Comparison of ENCODE assay signal across 8 cellular contexts in the genomic region with DNA sequence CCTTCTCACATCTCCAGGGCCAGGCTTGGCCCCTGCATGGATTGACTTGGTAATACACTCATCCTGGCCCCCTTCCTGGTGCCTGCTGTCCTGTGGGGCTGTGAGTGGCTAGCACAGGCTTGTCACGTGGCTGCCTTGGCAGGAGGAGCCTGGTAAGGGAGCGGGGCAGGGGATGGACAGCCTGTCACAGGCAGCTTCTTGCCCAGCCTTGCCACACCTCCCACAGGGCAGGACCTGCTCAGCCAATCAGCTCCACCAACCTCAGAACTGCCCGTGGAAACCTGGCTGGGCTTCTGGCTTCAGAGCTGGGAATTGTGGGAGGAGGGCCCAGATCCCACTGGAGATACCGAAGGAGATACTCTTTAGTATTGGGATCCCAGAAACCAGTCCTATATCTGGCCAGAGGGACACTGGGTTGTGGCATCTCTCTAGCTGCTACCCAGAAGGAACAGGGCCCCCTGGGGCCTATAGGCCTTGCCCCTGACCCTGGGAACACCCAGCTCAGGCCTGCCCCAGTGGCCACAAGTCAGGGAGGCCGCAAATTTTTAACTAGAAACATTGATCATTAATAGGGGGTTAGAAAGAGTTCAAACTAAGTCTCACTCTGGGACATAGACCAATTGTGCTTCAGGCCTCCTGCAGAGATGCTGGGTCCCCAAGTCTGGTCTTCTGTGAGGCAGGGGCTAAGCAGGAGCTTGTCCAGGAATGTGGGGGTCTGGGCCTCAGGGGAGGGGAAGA. TPM values are rescaled to one million over a fixed set of nuclear protein-coding genes. Genes with fewer than 3 reads are reported as not detected.
A peak's percentile ranks its signal among the peaks of the same experiment; 100 is the strongest.
DNase-seq lines count a peak whose midpoint lies in the region; TF ChIP-seq lines count a peak whose summit lies in the region.

A gene (plus strand): TSS at position 330 of the 738 bp plus-strand sequence. CDS start 315 bp downstream, at position 645.

- H3K27ac ChIP-seq in testis (no peak within 1 kb of the TSS), vagina (no peak within 1 kb of the TSS)

- peak; percentile 100 for DNase-seq in G401 (ENCODE audit: low spot score)
- peak; percentile 85 for DNase-seq in HT1080 (ENCODE audit: low read depth)
- DNase-seq in MCF 10A (ENCODE audit: unreplicated experiment) = peak; percentile 85
- peak; percentile 51 for DNase-seq in iris pigment epithelial cell (ENCODE audit: low read depth)
- peak; percentile 32 for DNase-seq in testis
- no peak for DNase-seq in vagina (ENCODE audit: extremely low spot score in 2 of 2)
- DNase-seq in NCI-H1092 (lab: John Stamatoyannopoulos, UW) = no peak
- DNase-seq in mesothelial cell of epicardium (ENCODE audit: low spot score in 2 of 2, unreplicated experiment in 2 of 2) = no peak

- 72% methylated on average over 4 to 5 of the region's 5 CpGs for WGBS in testis, 2 donors

- H3K4me3 Mint-ChIP-seq in MCF 10A (ENCODE audit: unreplicated experiment) (peak within 1 kb of the TSS; percentile 35), mesothelial cell of epicardium (no peak within 1 kb of the TSS)

- in situ Hi-C loops in G401 (cut with HindIII; ENCODE audit: low sequenced_read_pairs) = no loop called here

- H3K36me3 ChIP-seq in testis (ENCODE audit: low read depth, missing control alignments) = no peaks in the 10 kb centered on the region
- H3K36me3 ChIP-seq in vagina = no peaks in the 10 kb centered on the region

- POLR2A ChIA-PET in MCF 10A (lab: Yijun Ruan, JAX) = interaction anchor here (0.6 to 3.2 kb wide), 15 partner anchors 8 to 89 kb away, joined by 3 to 19 read pairs (median 4); a partner anchor contains a TSS

- CTCF ChIA-PET in MCF 10A (lab: Yijun Ruan, JAX) = interaction anchor here (0.6 to 5.2 kb wide), 13 partner anchors 8 to 139 kb away, joined by 3 to 23 read pairs (median 3); a partner anchor contains a TSS

- H3K4me3 ChIP-seq in testis = no peak within 1 kb of the TSS
- H3K4me3 ChIP-seq in vagina = no peak within 1 kb of the TSS

- H3K4me1 Mint-ChIP-seq in MCF 10A (ENCODE audit: insufficient read depth, unreplicated experiment) (peaks cover 22% of the 10 kb centered on the region), mesothelial cell of epicardium (peaks cover 6% of the 10 kb centered on the region)

- H3K27me3 ChIP-seq in testis (no peaks in the 10 kb centered on the region), vagina (no peaks in the 10 kb centered on the region)

- TF ChIP-seq POLR2A in testis (IDR thresholded peaks at IDR 0.05) (no peak), vagina (IDR thresholded peaks at IDR 0.05) (no peak)

- H3K9me3 Mint-ChIP-seq in MCF 10A (ENCODE audit: unreplicated experiment) = no peaks in the 10 kb centered on the region
- H3K9me3 Mint-ChIP-seq in mesothelial cell of epicardium = no peaks in the 10 kb centered on the region

- H3K36me3 Mint-ChIP-seq in MCF 10A (ENCODE audit: insufficient read depth, unreplicated experiment) (peaks cover 7% of the 10 kb centered on the region), mesothelial cell of epicardium (no peaks in the 10 kb centered on the region)

- TF ChIP-seq CTCF in MCF 10A (IDR thresholded peaks at IDR 0.05; ENCODE audit: unreplicated experiment) (no peak), testis (IDR thresholded peaks at IDR 0.05) (no peak), vagina (IDR thresholded peaks at IDR 0.05) (no peak), mesothelial cell of epicardium (IDR thresholded peaks at IDR 0.05; ENCODE audit: unreplicated experiment) (no peak)

- H3K27me3 Mint-ChIP-seq in MCF 10A (ENCODE audit: insufficient read depth, unreplicated experiment) (no peaks in the 10 kb centered on the region), mesothelial cell of epicardium (ENCODE audit: low read depth) (no peaks in the 10 kb centered on the region)

- no peaks in the 10 kb centered on the region for H3K9me3 ChIP-seq in testis
- no peaks in the 10 kb centered on the region for H3K9me3 ChIP-seq in vagina

- H3K4me1 ChIP-seq in testis = no peaks in the 10 kb centered on the region
- peaks cover 19% of the 10 kb centered on the region for H3K4me1 ChIP-seq in vagina

- intact Hi-C loops in MCF 10A (cut with micrococcal nuclease) = no loop called here
- intact Hi-C loops in testis (cut with DNase I; ENCODE audit: low total_unique reads) = no loop called here
- intact Hi-C loops in vagina (cut with DNase I) = no loop called here

- H3K27ac Mint-ChIP-seq in MCF 10A (ENCODE audit: low read depth, unreplicated experiment) = peak within 1 kb of the TSS; percentile 78
- no peak within 1 kb of the TSS for H3K27ac Mint-ChIP-seq in mesothelial cell of epicardium

- BruUV-seq in MCF 10A (replicated peaks; lab: Mats Ljungman, UMichigan) = no TSS peak

RNA-seq across cellular contexts. Expression of the gene that starts here (rescaled TPM):
- 8.0 and 8.1 TPM in 2 replicates for total RNA-seq in G401 (2014; rRNA removed; shearing (Covaris generic))
- 0.53 TPM in 1 of 2 replicates, not detected in the other for total RNA-seq in HT1080 (2014; rRNA removed; shearing (Covaris generic))
- polyA plus RNA-seq in HT1080 (2015; cell fraction: cytosol; rRNA removed) = 0.16 and 0.72 TPM in 2 replicates
- 1.2 and 2.0 TPM in 2 replicates for polyA plus RNA-seq in HT1080 (2015; cell fraction: nucleus; rRNA removed)
- 0.88 and 1.7 TPM in 2 replicates for total RNA-seq in MCF 10A (2022)
- under 1 TPM; 0.25 to 0.55 TPM for total RNA-seq in testis
- polyA plus RNA-seq in testis (ENCODE audit: insufficient read depth, low read depth, low replicate concordance) = 1.5 TPM
- total RNA-seq in vagina = 0.98 TPM
- total RNA-seq in mesothelial cell of epicardium = 0.31 to 0.50 TPM (median 0.40 TPM) in 3 replicates

Comparison
In these comparisons a context has a peak if more than half of its experiments do, and no peak if none do; other contexts are left out.
1. DNase-seq: peak in G401 (single experiment), HT1080 (single experiment), MCF 10A (single experiment), iris pigment epithelial cell (single experiment) and testis (single experiment); none in vagina (0 of 2), NCI-H1092 (single experiment) and mesothelial cell of epicardium (0 of 2).